Comparison of ENCODE assay signal across 28 cellular contexts in genomic region chr3:61531528-61531927, GRCh38. TPM values are rescaled to one million over a fixed set of nuclear protein-coding genes. Genes with fewer than 3 reads are reported as not detected.
"Had no signal": no experiment of that assay in that cellular context is flagged by ENCODE, and none has a peak within 500 bp of the region (broad histone marks: within the 10 kb centered on the region; RNA-seq: fewer than 3 reads in every experiment).

No MANE protein-coding gene starts in this region.

- H3K27me3 Mint-ChIP-seq: activated CD4-positive, alpha-beta memory T cell treated with anti-CD3 and anti-CD28 coated beads, Interleukin-2, amount 10 ng/mL, durations not matched to agents 7 days and 5 days; activated T-cell treated with anti-CD3 and anti-CD28 coated beads, Interleukin-2, amount 50 U/mL, for 24 hours had no signal

- H3K36me3 Mint-ChIP-seq: activated naive CD4-positive, alpha-beta T cell treated with anti-CD3 and anti-CD28 coated beads, Interleukin-2, amount 50 U/mL, for 72 hours; natural killer cell had no signal

- ATAC-seq: activated naive CD4-positive, alpha-beta T cell treated with anti-CD3 and anti-CD28 coated beads, Interleukin-2, amount 50 U/mL, for 72 hours; heart right ventricle; left lung; lower lobe of right lung; natural killer cell; sciatic nerve; stimulated activated naive CD8-positive, alpha-beta T cell treated with anti-CD3 and anti-CD28 coated beads, Interleukin-15, Interleukin-2, amounts not matched to agents 100 U/mL and 50 U/mL, for 24 hours had no signal

- H3K4me1 Mint-ChIP-seq: activated CD4-positive, alpha-beta memory T cell treated with anti-CD3 and anti-CD28 coated beads, Interleukin-2, amount 10 ng/mL, durations not matched to agents 7 days and 5 days; activated CD4-positive, alpha-beta T cell treated with anti-CD3 and anti-CD28 coated beads, Interleukin-2, amount 10 ng/mL, durations not matched to agents 7 days and 5 days; natural killer cell had no signal

- FAIRE-seq: bronchial epithelial cell, colon, urothelium cell line had no signal

- H3K9me3 Mint-ChIP-seq: activated CD4-positive, alpha-beta memory T cell treated with anti-CD3 and anti-CD28 coated beads, Interleukin-2, amount 10 ng/mL, durations not matched to agents 7 days and 5 days; activated naive CD4-positive, alpha-beta T cell treated with anti-CD3 and anti-CD28 coated beads, Interleukin-2, amount 50 U/mL, for 72 hours; natural killer cell had no signal

- H3K27ac Mint-ChIP-seq: activated CD4-positive, alpha-beta memory T cell treated with anti-CD3 and anti-CD28 coated beads, Interleukin-2, amount 10 ng/mL, durations not matched to agents 7 days and 5 days; activated CD4-positive, alpha-beta T cell treated with anti-CD3 and anti-CD28 coated beads, Interleukin-2, amount 10 ng/mL, durations not matched to agents 7 days and 5 days; activated naive CD4-positive, alpha-beta T cell treated with anti-CD3 and anti-CD28 coated beads, Interleukin-2, amount 50 U/mL, for 72 hours; activated T-cell treated with anti-CD3 and anti-CD28 coated beads, Interleukin-2, amount 50 U/mL, for 24 hours; natural killer cell had no signal

- H3K4me3 Mint-ChIP-seq: activated CD4-positive, alpha-beta memory T cell treated with anti-CD3 and anti-CD28 coated beads, Interleukin-2, amount 10 ng/mL, durations not matched to agents 7 days and 5 days; activated CD4-positive, alpha-beta T cell treated with anti-CD3 and anti-CD28 coated beads, Interleukin-2, amount 10 ng/mL, durations not matched to agents 7 days and 5 days; activated T-cell treated with anti-CD3 and anti-CD28 coated beads, Interleukin-2, amount 50 U/mL, for 24 hours; natural killer cell had no signal

- DNase-seq: activated CD4-positive, alpha-beta memory T cell treated with anti-CD3 and anti-CD28 coated beads, Interleukin-2, amount 10 ng/mL, durations not matched to agents 7 days and 5 days; activated CD4-positive, alpha-beta T cell treated with anti-CD3 and anti-CD28 coated beads, Interleukin-2, amount 10 ng/mL, durations not matched to agents 7 days and 5 days; activated CD4-positive, CD25-positive, alpha-beta regulatory T cell treated with anti-CD3 and anti-CD28 coated beads, Interleukin-2, amount 50 U/mL, for 72 hours; activated CD8-positive, alpha-beta memory T cell treated with anti-CD3 and anti-CD28 coated beads, Interleukin-2, amount 50 U/mL, for 48 hours; activated naive CD4-positive, alpha-beta T cell; activated T-cell treated with anti-CD3 and anti-CD28 coated beads, Interleukin-2, amount 50 U/mL, for 24 hours; anterior cingulate cortex; dermis blood vessel endothelial cell; effector CD4-positive, alpha-beta T cell; esophagus squamous epithelium; foreskin melanocyte; heart right ventricle; kidney glomerular epithelial cell; left lung; lower lobe of right lung; mesenchymal stem cell; natural killer cell; stimulated activated CD4-positive, alpha-beta T cell treated with anti-CD3 and anti-CD28 coated beads, Interleukin-12 subunit alpha, Interleukin-12 subunit beta, amount 100 ng/mL, for 4 hours; stimulated activated CD4-positive, alpha-beta T cell treated with anti-CD3 and anti-CD28 coated beads, Interleukin-4, amount 100 ng/mL, for 1 hour; stimulated activated naive CD8-positive, alpha-beta T cell treated with anti-CD3 and anti-CD28 coated beads, Interleukin-15, Interleukin-2, amounts not matched to agents 100 U/mL and 50 U/mL, for 24 hours; testis; transverse colon; WERI-Rb-1 had no signal

RNA-seq across cellular contexts. Expression of gene PTPRG, which starts 29.8 kb away (rescaled TPM):
- total RNA-seq: activated CD4-positive, alpha-beta T cell treated with anti-CD3 and anti-CD28 coated beads, Interleukin-2, amount 10 ng/mL, durations not matched to agents 7 days and 5 days had no signal
